Comparison of ENCODE assay signal across 22 cellular contexts in the genomic region with DNA sequence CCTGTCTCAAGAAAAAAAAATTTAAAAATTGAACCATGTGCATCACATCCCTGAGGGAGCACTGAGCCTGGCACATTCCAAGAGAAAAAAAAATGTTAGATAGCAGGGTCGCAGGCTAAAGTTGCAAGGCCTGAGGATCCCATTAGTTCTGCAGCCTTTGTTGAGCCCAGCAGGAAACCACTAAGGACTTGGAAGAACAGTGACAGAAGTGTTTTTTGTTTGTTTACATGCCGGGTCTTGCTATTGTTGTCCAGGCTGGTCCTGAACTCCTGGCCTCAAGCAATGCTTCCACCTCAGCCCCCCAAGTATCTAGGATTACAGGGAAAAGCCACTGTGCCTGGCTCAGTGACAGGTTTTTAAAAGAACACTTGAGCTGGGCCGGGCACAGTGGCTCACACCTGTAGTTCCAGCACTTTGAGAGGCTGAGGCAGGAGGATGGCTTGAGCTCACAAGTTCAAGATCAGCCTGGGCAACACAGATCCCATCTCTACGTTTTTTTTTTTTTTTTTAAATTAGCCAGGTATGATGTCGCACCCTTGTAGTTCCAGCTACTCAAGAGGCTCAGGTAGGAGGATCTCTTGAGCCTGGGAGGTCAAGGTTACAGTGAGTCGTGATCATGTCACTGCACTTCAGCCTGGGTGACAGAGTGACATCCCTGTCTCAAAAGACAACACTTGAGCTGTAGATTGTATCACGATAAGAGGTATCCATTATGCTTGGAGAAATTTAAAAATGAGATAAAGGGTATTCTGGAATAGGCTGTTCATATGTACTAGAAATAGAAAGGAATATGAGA. TPM values are rescaled to one million over a fixed set of nuclear protein-coding genes. Genes with fewer than 3 reads are reported as not detected.
"Had no signal": no experiment of that assay in that cellular context is flagged by ENCODE, and none has a peak within 500 bp of the region (broad histone marks: within the 10 kb centered on the region; RNA-seq: fewer than 3 reads in every experiment).

No MANE protein-coding gene starts in this region.

- H3K27me3 ChIP-seq: ascending aorta, esophagus muscularis mucosa, gastroesophageal sphincter, heart left ventricle, upper lobe of right lung had no signal

- H3K4me3 Mint-ChIP-seq: activated CD4-positive, alpha-beta T cell treated with anti-CD3 and anti-CD28 coated beads, Interleukin-2, amount 10 ng/mL, durations not matched to agents 24 days and 14 days; activated CD8-positive, alpha-beta T cell treated with anti-CD3 and anti-CD28 coated beads, Interleukin-2, amount 10 ng/mL, durations not matched to agents 7 days and 5 days; activated naive CD4-positive, alpha-beta T cell treated with anti-CD3 and anti-CD28 coated beads, Interleukin-2, amount 10 ng/mL, durations not matched to agents 7 days and 5 days; activated naive CD8-positive, alpha-beta T cell treated with anti-CD3 and anti-CD28 coated beads, Interleukin-2, amount 50 U/mL, for 24 hours; activated T-cell treated with anti-CD3 and anti-CD28 coated beads, Interleukin-2, amount 50 U/mL, for 24 hours; naive B cell; neural crest cell; stimulated activated memory B cell treated with anti-CD40 and anti-IgM and Interleukin-4, amounts not matched to agents 10 μg/mL and 1 μg/mL and 100 μg/mL, for 72 hours had no signal

- DNase-seq: activated CD4-positive, alpha-beta T cell treated with anti-CD3 and anti-CD28 coated beads, Interleukin-2, amount 10 ng/mL, durations not matched to agents 24 days and 14 days; activated CD8-positive, alpha-beta T cell treated with anti-CD3 and anti-CD28 coated beads, Interleukin-2, amount 10 ng/mL, durations not matched to agents 7 days and 5 days; activated naive CD4-positive, alpha-beta T cell treated with anti-CD3 and anti-CD28 coated beads, Interleukin-2, amount 10 ng/mL, durations not matched to agents 7 days and 5 days; activated naive CD8-positive, alpha-beta T cell treated with anti-CD3 and anti-CD28 coated beads, Interleukin-2, amount 50 U/mL, for 24 hours; activated T-cell treated with anti-CD3 and anti-CD28 coated beads, Interleukin-2, amount 50 U/mL, for 24 hours; heart left ventricle; left ventricle myocardium inferior; mammary epithelial cell; mucosa of descending colon; naive B cell; psoas muscle; stimulated activated CD4-positive, alpha-beta T cell treated with anti-CD3 and anti-CD28 coated beads, Interleukin-4, amount 100 ng/mL, for 4 hours; T1000; upper lobe of right lung had no signal

- H3K9me3 ChIP-seq: ascending aorta, esophagus muscularis mucosa, gastroesophageal sphincter, heart left ventricle, left ventricle myocardium inferior, mucosa of descending colon, psoas muscle, thoracic aorta, upper lobe of right lung had no signal

- H3K36me3 Mint-ChIP-seq: activated naive CD4-positive, alpha-beta T cell treated with anti-CD3 and anti-CD28 coated beads, Interleukin-2, amount 10 ng/mL, durations not matched to agents 7 days and 5 days; naive B cell; stimulated activated memory B cell treated with anti-CD40 and anti-IgM and Interleukin-4, amounts not matched to agents 10 μg/mL and 1 μg/mL and 100 μg/mL, for 72 hours had no signal

- H3K4me1 ChIP-seq: ascending aorta, esophagus muscularis mucosa, gastroesophageal sphincter had no signal

- H3K9me3 Mint-ChIP-seq: activated CD4-positive, alpha-beta T cell treated with anti-CD3 and anti-CD28 coated beads, Interleukin-2, amount 10 ng/mL, durations not matched to agents 24 days and 14 days; activated naive CD4-positive, alpha-beta T cell treated with anti-CD3 and anti-CD28 coated beads, Interleukin-2, amount 10 ng/mL, durations not matched to agents 7 days and 5 days; activated naive CD8-positive, alpha-beta T cell treated with anti-CD3 and anti-CD28 coated beads, Interleukin-2, amount 50 U/mL, for 24 hours; activated T-cell treated with anti-CD3 and anti-CD28 coated beads, Interleukin-2, amount 50 U/mL, for 24 hours; activated T-helper 2 cell treated with anti-CD3 and anti-CD28 coated beads, Interferon-gamma antibody, Interleukin-2, Interleukin-4, amounts not matched to agents 10 μg/mL and 5 μg/mL and 100 μg/mL, durations not matched to agents 14 hours and 24 hours and 36 hours; neural crest cell; stimulated activated memory B cell treated with anti-CD40 and anti-IgM and Interleukin-4, amounts not matched to agents 10 μg/mL and 1 μg/mL and 100 μg/mL, for 72 hours had no signal

- H3K4me1 Mint-ChIP-seq: activated CD4-positive, alpha-beta T cell treated with anti-CD3 and anti-CD28 coated beads, Interleukin-2, amount 10 ng/mL, durations not matched to agents 24 days and 14 days; activated naive CD8-positive, alpha-beta T cell treated with anti-CD3 and anti-CD28 coated beads, Interleukin-2, amount 50 U/mL, for 24 hours; stimulated activated memory B cell treated with anti-CD40 and anti-IgM and Interleukin-4, amounts not matched to agents 10 μg/mL and 1 μg/mL and 100 μg/mL, for 72 hours had no signal

- H3K27me3 Mint-ChIP-seq: activated CD4-positive, alpha-beta T cell treated with anti-CD3 and anti-CD28 coated beads, Interleukin-2, amount 10 ng/mL, durations not matched to agents 24 days and 14 days; activated naive CD8-positive, alpha-beta T cell treated with anti-CD3 and anti-CD28 coated beads, Interleukin-2, amount 50 U/mL, for 24 hours; activated T-cell treated with anti-CD3 and anti-CD28 coated beads, Interleukin-2, amount 50 U/mL, for 24 hours had no signal

- H3K27ac ChIP-seq: ascending aorta, coronary artery, esophagus muscularis mucosa, gastroesophageal sphincter, heart left ventricle, left ventricle myocardium inferior, psoas muscle, thoracic aorta, upper lobe of right lung had no signal

- H3K27ac Mint-ChIP-seq: activated CD4-positive, alpha-beta T cell treated with anti-CD3 and anti-CD28 coated beads, Interleukin-2, amount 10 ng/mL, durations not matched to agents 24 days and 14 days; activated CD8-positive, alpha-beta T cell treated with anti-CD3 and anti-CD28 coated beads, Interleukin-2, amount 10 ng/mL, durations not matched to agents 7 days and 5 days; activated naive CD4-positive, alpha-beta T cell treated with anti-CD3 and anti-CD28 coated beads, Interleukin-2, amount 10 ng/mL, durations not matched to agents 7 days and 5 days; activated naive CD8-positive, alpha-beta T cell treated with anti-CD3 and anti-CD28 coated beads, Interleukin-2, amount 50 U/mL, for 24 hours; activated T-cell treated with anti-CD3 and anti-CD28 coated beads, Interleukin-2, amount 50 U/mL, for 24 hours; activated T-helper 2 cell treated with anti-CD3 and anti-CD28 coated beads, Interferon-gamma antibody, Interleukin-2, Interleukin-4, amounts not matched to agents 10 μg/mL and 5 μg/mL and 100 μg/mL, durations not matched to agents 14 hours and 24 hours and 36 hours; naive B cell; stimulated activated memory B cell treated with anti-CD40 and anti-IgM and Interleukin-4, amounts not matched to agents 10 μg/mL and 1 μg/mL and 100 μg/mL, for 72 hours had no signal

RNA-seq across cellular contexts. Expression of a gene that starts 39.3 kb away (rescaled TPM):
- total RNA-seq: activated CD4-positive, alpha-beta T cell treated with anti-CD3 and anti-CD28 coated beads, Interleukin-2, amount 10 ng/mL, durations not matched to agents 24 days and 14 days; activated CD8-positive, alpha-beta T cell treated with anti-CD3 and anti-CD28 coated beads, Interleukin-2, amount 10 ng/mL, durations not matched to agents 7 days and 5 days had no signal
